In the genomic region with DNA sequence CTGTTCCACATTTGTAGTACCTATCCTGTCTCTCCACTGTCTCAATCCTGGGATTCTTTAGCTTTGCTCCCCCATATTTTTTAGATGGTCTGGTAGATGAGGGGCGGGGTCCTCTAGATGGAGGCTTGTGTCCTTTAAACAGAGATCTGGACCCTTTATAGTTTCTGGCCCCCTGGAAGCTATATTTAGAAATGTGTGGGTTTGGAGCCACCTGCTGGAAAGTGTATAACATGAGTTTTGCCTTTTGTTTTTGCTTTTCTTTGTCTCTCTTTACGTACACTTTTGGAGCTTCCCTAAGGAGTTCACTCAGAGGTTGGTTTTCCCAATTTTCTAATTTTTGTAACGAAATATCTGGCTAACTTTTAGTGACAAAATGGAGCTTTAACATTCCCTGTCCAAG, we compare ENCODE assay signal across 10 cellular contexts.
DNase-seq lines count a peak whose midpoint lies in the region; ATAC-seq and TF ChIP-seq lines count a peak whose summit lies in the region.
"Had no signal": no experiment of that assay in that cellular context is flagged by ENCODE, and none has a peak within 500 bp of the region (broad histone marks: within the 10 kb centered on the region; RNA-seq: fewer than 3 reads in every experiment).

No MANE protein-coding gene starts in this region.

- TF ChIP-seq EP300 in Ishikawa (IDR thresholded peaks at IDR 0.05; ENCODE audit: borderline replicate concordance), result no peak

- H3K4me3 ChIP-seq in BJ (ENCODE audit: low read depth, low read length), result no peak overlapping the region
- no peak overlapping the region for H3K4me3 ChIP-seq in WI38 (ENCODE audit: low read depth, low read length)

- DNase-seq in BJ (ENCODE audit: low read depth) (no peak), kidney glomerular epithelial cell (lab: John Stamatoyannopoulos, UW) (peak; percentile 0), posterior cingulate gyrus (no peak), NCI-H128 (lab: John Stamatoyannopoulos, UW; ENCODE audit: unreplicated experiment) (no peak)
- no peak for DNase-seq in stimulated activated CD8-positive, alpha-beta memory T cell treated with anti-CD3 and anti-CD28 coated beads, Interleukin-4, amount 100 ng/mL, for 48 hours
- DNase-seq: GDM1, head of caudate nucleus had no signal

- no peaks in the 10 kb centered on the region for H3K27me3 ChIP-seq in BJ (ENCODE audit: control insufficient read depth, insufficient read depth, low read length)

- no peaks in the 10 kb centered on the region for H3K36me3 ChIP-seq in BJ (ENCODE audit: control insufficient read depth, insufficient read depth, low read length)

- CTCF ChIA-PET in BJ (lab: Yijun Ruan, JAX), result interaction anchor here (0.6 to 3.5 kb wide), 7 partner anchors 12 to 510 kb away, joined by 3 to 16 read pairs (median 4); no protein-coding TSS in a partner anchor

- POLR2A ChIA-PET in BJ (lab: Charles Lee), result no interaction called here

- intact Hi-C loops in posterior cingulate gyrus (cut with DNase I), result no loop called here

- peak; percentile 49 for TF ChIP-seq CTCF in BJ (IDR thresholded peaks at IDR 0.05; ENCODE audit: insufficient read depth, low read depth, low read length)
- peak; percentile 26; the same call in 1 of the 2 replicates for TF ChIP-seq CTCF in WI38 (IDR thresholded peaks at IDR 0.05; ENCODE audit: low read depth, low read length)

- no peak for ATAC-seq in GM18870 (IDR thresholded peaks at IDR 0.05; ENCODE audit: unreplicated experiment)

- peak; percentile 64 for TF ChIP-seq RAD21 in Ishikawa (IDR thresholded peaks at IDR 0.05; ENCODE audit: low read depth)

TF ChIP-seq in Ishikawa, 13 proteins besides CTCF, POLR2A, EP300 and RAD21:
- TF ChIP-seq YY1 (IDR thresholded peaks at IDR 0.05; ENCODE audit: low read depth) (no peak), TCF12 (IDR thresholded peaks at IDR 0.05; ENCODE audit: low read depth) (no peak), ZBTB7A (IDR thresholded peaks at IDR 0.05; ENCODE audit: low read depth) (no peak), EGR1 (IDR thresholded peaks at IDR 0.05) (no peak), CEBPB (IDR thresholded peaks at IDR 0.05) (no peak), TEAD4 (IDR thresholded peaks at IDR 0.05) (no peak), FOXM1 (IDR thresholded peaks at IDR 0.05; ENCODE audit: borderline replicate concordance, low read depth) (no peak), CREB1 (IDR thresholded peaks at IDR 0.05; ENCODE audit: low read depth) (no peak), NFIC (IDR thresholded peaks at IDR 0.05) (no peak), TAF1 (IDR thresholded peaks at IDR 0.05; ENCODE audit: low read depth) (no peak)
- TF ChIP-seq, protein P1, sequence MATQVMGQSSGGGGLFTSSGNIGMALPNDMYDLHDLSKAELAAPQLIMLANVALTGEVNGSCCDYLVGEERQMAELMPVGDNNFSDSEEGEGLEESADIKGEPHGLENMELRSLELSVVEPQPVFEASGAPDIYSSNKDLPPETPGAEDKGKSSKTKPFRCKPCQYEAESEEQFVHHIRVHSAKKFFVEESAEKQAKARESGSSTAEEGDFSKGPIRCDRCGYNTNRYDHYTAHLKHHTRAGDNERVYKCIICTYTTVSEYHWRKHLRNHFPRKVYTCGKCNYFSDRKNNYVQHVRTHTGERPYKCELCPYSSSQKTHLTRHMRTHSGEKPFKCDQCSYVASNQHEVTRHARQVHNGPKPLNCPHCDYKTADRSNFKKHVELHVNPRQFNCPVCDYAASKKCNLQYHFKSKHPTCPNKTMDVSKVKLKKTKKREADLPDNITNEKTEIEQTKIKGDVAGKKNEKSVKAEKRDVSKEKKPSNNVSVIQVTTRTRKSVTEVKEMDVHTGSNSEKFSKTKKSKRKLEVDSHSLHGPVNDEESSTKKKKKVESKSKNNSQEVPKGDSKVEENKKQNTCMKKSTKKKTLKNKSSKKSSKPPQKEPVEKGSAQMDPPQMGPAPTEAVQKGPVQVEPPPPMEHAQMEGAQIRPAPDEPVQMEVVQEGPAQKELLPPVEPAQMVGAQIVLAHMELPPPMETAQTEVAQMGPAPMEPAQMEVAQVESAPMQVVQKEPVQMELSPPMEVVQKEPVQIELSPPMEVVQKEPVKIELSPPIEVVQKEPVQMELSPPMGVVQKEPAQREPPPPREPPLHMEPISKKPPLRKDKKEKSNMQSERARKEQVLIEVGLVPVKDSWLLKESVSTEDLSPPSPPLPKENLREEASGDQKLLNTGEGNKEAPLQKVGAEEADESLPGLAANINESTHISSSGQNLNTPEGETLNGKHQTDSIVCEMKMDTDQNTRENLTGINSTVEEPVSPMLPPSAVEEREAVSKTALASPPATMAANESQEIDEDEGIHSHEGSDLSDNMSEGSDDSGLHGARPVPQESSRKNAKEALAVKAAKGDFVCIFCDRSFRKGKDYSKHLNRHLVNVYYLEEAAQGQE (IDR thresholded peaks at IDR 0.05; ENCODE audit: low read depth), result no peak
- TF ChIP-seq, protein P2, sequence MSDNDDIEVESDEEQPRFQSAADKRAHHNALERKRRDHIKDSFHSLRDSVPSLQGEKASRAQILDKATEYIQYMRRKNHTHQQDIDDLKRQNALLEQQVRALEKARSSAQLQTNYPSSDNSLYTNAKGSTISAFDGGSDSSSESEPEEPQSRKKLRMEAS (IDR thresholded peaks at IDR 0.05), result no peak
- TF ChIP-seq, protein P3, sequence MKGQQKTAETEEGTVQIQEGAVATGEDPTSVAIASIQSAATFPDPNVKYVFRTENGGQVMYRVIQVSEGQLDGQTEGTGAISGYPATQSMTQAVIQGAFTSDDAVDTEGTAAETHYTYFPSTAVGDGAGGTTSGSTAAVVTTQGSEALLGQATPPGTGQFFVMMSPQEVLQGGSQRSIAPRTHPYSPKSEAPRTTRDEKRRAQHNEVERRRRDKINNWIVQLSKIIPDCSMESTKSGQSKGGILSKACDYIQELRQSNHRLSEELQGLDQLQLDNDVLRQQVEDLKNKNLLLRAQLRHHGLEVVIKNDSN (IDR thresholded peaks at IDR 0.05), result no peak
